ENCODE assay signal across 8 cellular contexts in genomic region chr1:63148825-63149645, GRCh38.
DNase-seq lines count a peak whose midpoint lies in the region; ATAC-seq and TF ChIP-seq lines count a peak whose summit lies in the region.

No MANE protein-coding gene starts in this region.

- H3K9me3 ChIP-seq in upper lobe of left lung = no peaks in the 10 kb centered on the region
- H3K9me3 ChIP-seq in vagina = no peaks in the 10 kb centered on the region

- no peak for ATAC-seq in activated CD8-positive, alpha-beta T cell treated with anti-CD3 and anti-CD28 coated beads, Interleukin-2, amount 10 ng/mL, durations not matched to agents 7 days and 5 days
- ATAC-seq in upper lobe of left lung (ENCODE audit: low FRiP score in 2 of 2) = peak in 1 of 2 donors; percentile 61

- peaks cover 2% of the 10 kb centered on the region for H3K27me3 Mint-ChIP-seq in activated CD8-positive, alpha-beta T cell treated with anti-CD3 and anti-CD28 coated beads, Interleukin-2, amount 10 ng/mL, durations not matched to agents 7 days and 5 days (ENCODE audit: low read depth)

- intact Hi-C loops in vagina (cut with DNase I) = no loop called here

- CTCF ChIA-PET in activated CD8-positive, alpha-beta T cell treated with anti-CD3 and anti-CD28 coated beads, Interleukin-2, amount 10 ng/mL, durations not matched to agents 7 days and 5 days (lab: Charles Lee) = interaction anchor here (1.1 to 1.6 kb wide), 5 partner anchors 9 to 310 kb away, joined by 3 to 7 read pairs (median 3); no protein-coding TSS in a partner anchor

- H3K4me3 ChIP-seq in upper lobe of left lung (no peak overlapping the region), vagina (no peak overlapping the region)

- H3K27me3 ChIP-seq in upper lobe of left lung (no peaks in the 10 kb centered on the region), vagina (no peaks in the 10 kb centered on the region)

- no peaks in the 10 kb centered on the region for H3K9me3 Mint-ChIP-seq in activated CD8-positive, alpha-beta T cell treated with anti-CD3 and anti-CD28 coated beads, Interleukin-2, amount 10 ng/mL, durations not matched to agents 7 days and 5 days (ENCODE audit: insufficient read depth)

- TF ChIP-seq CTCF in upper lobe of left lung (IDR thresholded peaks at IDR 0.05) (peak in 5 of 6 experiments; percentile 17 to 48 (median 34)), vagina (IDR thresholded peaks at IDR 0.05) (no peak)

- no peak overlapping the region for H3K4me3 Mint-ChIP-seq in activated CD8-positive, alpha-beta T cell treated with anti-CD3 and anti-CD28 coated beads, Interleukin-2, amount 10 ng/mL, durations not matched to agents 7 days and 5 days

- H3K27ac Mint-ChIP-seq in activated CD8-positive, alpha-beta T cell treated with anti-CD3 and anti-CD28 coated beads, Interleukin-2, amount 10 ng/mL, durations not matched to agents 7 days and 5 days = no peak overlapping the region

- H3K27ac ChIP-seq in upper lobe of left lung (no peak overlapping the region), vagina (no peak overlapping the region)

- POLR2A ChIA-PET in activated CD8-positive, alpha-beta T cell treated with anti-CD3 and anti-CD28 coated beads, Interleukin-2, amount 10 ng/mL, durations not matched to agents 7 days and 5 days (lab: Charles Lee) = no interaction called here

- TF ChIP-seq POLR2A in upper lobe of left lung (IDR thresholded peaks at IDR 0.05) = no peak
- no peak for TF ChIP-seq POLR2A in vagina (IDR thresholded peaks at IDR 0.05)

- no peaks in the 10 kb centered on the region for H3K4me1 Mint-ChIP-seq in activated CD8-positive, alpha-beta T cell treated with anti-CD3 and anti-CD28 coated beads, Interleukin-2, amount 10 ng/mL, durations not matched to agents 7 days and 5 days (ENCODE audit: low read depth)

- no peaks in the 10 kb centered on the region for H3K36me3 Mint-ChIP-seq in activated CD8-positive, alpha-beta T cell treated with anti-CD3 and anti-CD28 coated beads, Interleukin-2, amount 10 ng/mL, durations not matched to agents 7 days and 5 days (ENCODE audit: low read depth)

- no peak for TF ChIP-seq EP300 in upper lobe of left lung (IDR thresholded peaks at IDR 0.05)

- 18 to 19% methylated on average over 3 of the region's 3 CpGs for WGBS in upper lobe of left lung, 2 donors

- H3K36me3 ChIP-seq in upper lobe of left lung (no peaks in the 10 kb centered on the region), vagina (no peaks in the 10 kb centered on the region)

- no peaks in the 10 kb centered on the region for H3K4me1 ChIP-seq in upper lobe of left lung
- no peaks in the 10 kb centered on the region for H3K4me1 ChIP-seq in vagina

- peak; percentile 3 to 9 for DNase-seq in activated CD4-positive, alpha-beta T cell treated with anti-CD3 and anti-CD28 coated beads, Interleukin-2, amount 50 U/mL, for 48 hours
- DNase-seq in activated CD4-positive, alpha-beta T cell treated with anti-CD3 and anti-CD28 coated beads, Interleukin-2, amount 50 U/mL, for 1 hour = no peak
- DNase-seq in H4 (ENCODE audit: low spot score) (peak; percentile 64), NCI-H146 (lab: John Stamatoyannopoulos, UW) (peak; percentile 43), iPS-NIHi7 (ENCODE audit: extremely low spot score) (peak; percentile 73), upper lobe of left lung (peak in 1 of 2 donors; percentile 24), vagina (ENCODE audit: extremely low spot score in 2 of 2) (no peak)
- DNase-seq in activated CD8-positive, alpha-beta T cell treated with anti-CD3 and anti-CD28 coated beads, Interleukin-2, amount 10 ng/mL, durations not matched to agents 7 days and 5 days = peak; percentile 21

Comparison
In these comparisons a context has a peak if more than half of its experiments do, and no peak if none do; other contexts are left out.
1. DNase-seq: peak in activated CD4-positive, alpha-beta T cell treated with anti-CD3 and anti-CD28 coated beads, Interleukin-2, amount 50 U/mL, for 48 hours (2 of 2), H4 (single experiment), NCI-H146 (single experiment), activated CD8-positive, alpha-beta T cell treated with anti-CD3 and anti-CD28 coated beads, Interleukin-2, amount 10 ng/mL, durations not matched to agents 7 days and 5 days (single experiment) and iPS-NIHi7 (single experiment); none in activated CD4-positive, alpha-beta T cell treated with anti-CD3 and anti-CD28 coated beads, Interleukin-2, amount 50 U/mL, for 1 hour (single experiment) and vagina (0 of 2).
2. CTCF ChIP-seq: peak in upper lobe of left lung (5 of 6); none in vagina (0 of 3).